In the genomic region with DNA sequence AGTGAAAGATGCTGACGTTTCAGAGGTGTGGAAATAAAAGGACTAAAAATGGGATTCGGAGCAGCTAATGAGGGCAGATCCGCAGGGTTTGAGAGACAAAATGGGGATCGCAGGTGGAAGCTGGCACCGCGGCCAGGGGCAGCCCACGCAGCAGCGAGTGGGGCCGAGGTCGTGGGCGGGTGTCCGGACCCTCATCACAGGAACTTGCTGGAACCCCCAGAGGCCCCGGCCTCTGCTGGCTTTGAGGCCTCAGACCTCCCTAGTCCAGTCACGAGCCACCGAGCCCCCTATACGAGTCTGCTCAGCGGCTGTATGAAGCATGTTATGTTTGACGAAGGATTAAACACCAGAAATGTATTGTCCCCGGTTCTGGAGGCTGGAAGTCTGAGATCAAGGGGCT, we compare ENCODE assay signal across 26 cellular contexts. TPM values are rescaled to one million over a fixed set of nuclear protein-coding genes. Genes with fewer than 3 reads are reported as not detected.
A peak's percentile ranks its signal among the peaks of the same experiment; 100 is the strongest.
DNase-seq lines count a peak whose midpoint lies in the region; ATAC-seq and TF ChIP-seq lines count a peak whose summit lies in the region.
"Had no signal": no experiment of that assay in that cellular context is flagged by ENCODE, and none has a peak within 500 bp of the region (broad histone marks: within the 10 kb centered on the region; RNA-seq: fewer than 3 reads in every experiment).

No MANE protein-coding gene starts in this region.

- no peaks in the 10 kb centered on the region for H3K36me3 ChIP-seq in H7 (replicated peaks; ENCODE audit: control insufficient read depth, insufficient read depth, low read length)
- no peaks in the 10 kb centered on the region for H3K36me3 ChIP-seq in endodermal cell (ENCODE audit: control insufficient read depth, insufficient read depth, low read length)
- no peaks in the 10 kb centered on the region for H3K36me3 ChIP-seq in neuronal stem cell (replicated peaks in 1 of 2; ENCODE audit: control insufficient read depth in 2 of 2, insufficient read depth in 2 of 2, low read length in 2 of 2)

- no peak overlapping the region for H3K27ac ChIP-seq in endodermal cell (ENCODE audit: low read depth, low read length)
- no peak overlapping the region for H3K27ac ChIP-seq in neuronal stem cell (replicated peaks; ENCODE audit: low read length)
- H3K27ac ChIP-seq: KMS-11 had no signal

- H3K4me2 ChIP-seq in neuronal stem cell (ENCODE audit: insufficient read depth, low read length, poor library complexity, severe bottlenecking): no peak overlapping the region
- H3K4me2 ChIP-seq: GM23338, KMS-11 had no signal

- no peak for ATAC-seq in GM19035 (IDR thresholded peaks at IDR 0.05; ENCODE audit: unreplicated experiment)
- ATAC-seq: CD8-positive, alpha-beta T cell; GM12878; GM23338; Panc1 had no signal

- H4K8ac ChIP-seq in neuronal stem cell (ENCODE audit: low read depth, low read length): no peak overlapping the region

- no peak overlapping the region for H3K27ac Mint-ChIP-seq in endodermal cell
- H3K27ac Mint-ChIP-seq: CD8-positive, alpha-beta T cell; GM23338 had no signal

- H3K4me1 ChIP-seq in endodermal cell (ENCODE audit: control insufficient read depth, insufficient read depth, low read length): no peaks in the 10 kb centered on the region
- peaks cover 0 to 16% of the 10 kb centered on the region in 2 donors for H3K4me1 ChIP-seq in neuronal stem cell (ENCODE audit: control insufficient read depth in 2 of 2, insufficient read depth in 1 of 2, low read depth in 1 of 2, low read length in 2 of 2)

- no peak overlapping the region for H2AFZ ChIP-seq in neuronal stem cell (ENCODE audit: low read length)
- H2AFZ ChIP-seq: GM23338 had no signal

- no peak overlapping the region for H3K4me3 Mint-ChIP-seq in endodermal cell
- H3K4me3 Mint-ChIP-seq: CD8-positive, alpha-beta T cell; GM23338 had no signal

- H3K79me1 ChIP-seq in neuronal stem cell (ENCODE audit: low read depth, low read length): no peaks in the 10 kb centered on the region

- no peaks in the 10 kb centered on the region for H3K27me3 Mint-ChIP-seq in endodermal cell (ENCODE audit: insufficient read depth)

- no peaks in the 10 kb centered on the region for H3K36me3 Mint-ChIP-seq in endodermal cell (ENCODE audit: low read depth)
- H3K36me3 Mint-ChIP-seq: CD8-positive, alpha-beta T cell had no signal

- DNase-seq in activated T-cell treated with anti-CD3 and anti-CD28 coated beads, Interleukin-2, amount 50 U/mL, for 1 hour: peak; percentile 6
- DNase-seq in activated T-cell treated with anti-CD3 and anti-CD28 coated beads, Interleukin-2, amount 50 U/mL, for 48 hours: no peak
- DNase-seq in H7 (peak; percentile 38), endodermal cell (peak; percentile 15), posterior vena cava (ENCODE audit: low spot score) (peak; percentile 51), SKM-1 treated with dmso at 0.1 percent for 144 hours (lab: John Stamatoyannopoulos, UW; ENCODE audit: unreplicated experiment) (no peak), neuronal stem cell (ENCODE audit: low spot score) (no peak)
- DNase-seq: AML-193; C1 segment of cervical spinal cord; CD8-positive, alpha-beta T cell; DND-41; HCEC 1CT; NCI-H1092 treated with DMSO at 0.1 percent for 48 hours; NCI-H146; NCI-H2029; NCI-H226; NCI-H524 treated with DMSO at 0.1 percent for 48 hours; NCI-H82 had no signal

- H2BK15ac ChIP-seq in neuronal stem cell (ENCODE audit: low read length): no peak overlapping the region

- no peak overlapping the region for H2BK120ac ChIP-seq in neuronal stem cell (ENCODE audit: low read depth, low read length)

- H3K14ac ChIP-seq in neuronal stem cell (ENCODE audit: low read length): no peak overlapping the region

- H3K9ac ChIP-seq in endodermal cell (ENCODE audit: extremely low read depth, low read length, poor library complexity, severe bottlenecking) (no peak overlapping the region), neuronal stem cell (ENCODE audit: low read depth, low read length, poor library complexity) (no peak overlapping the region)
- H3K9ac ChIP-seq: KMS-11 had no signal

- no peak overlapping the region for H3K4me3 ChIP-seq in H7 (ENCODE audit: insufficient read depth, low read depth, low read length)
- H3K4me3 ChIP-seq in endodermal cell (ENCODE audit: low read length): no peak overlapping the region
- no peak overlapping the region for H3K4me3 ChIP-seq in neuronal stem cell (ENCODE audit: low read length in 2 of 2)
- H3K4me3 ChIP-seq: GM12878, GM23338 had no signal

- no peak overlapping the region for H3K23ac ChIP-seq in neuronal stem cell (ENCODE audit: low read depth, low read length, poor library complexity)

- H3K9me3 ChIP-seq in endodermal cell (ENCODE audit: control insufficient read depth, low read length) (no peaks in the 10 kb centered on the region), neuronal stem cell (replicated peaks in 1 of 2; ENCODE audit: control insufficient read depth in 2 of 2, insufficient read depth in 1 of 2, low read depth in 1 of 2, low read length in 2 of 2) (no peaks in the 10 kb centered on the region)

- no peaks in the 10 kb centered on the region for H3K4me1 Mint-ChIP-seq in endodermal cell

- H3K27me3 ChIP-seq in H7 (ENCODE audit: control insufficient read depth, insufficient read depth, low read length): no peaks in the 10 kb centered on the region
- no peaks in the 10 kb centered on the region for H3K27me3 ChIP-seq in endodermal cell (ENCODE audit: control insufficient read depth, insufficient read depth, low read length, poor library complexity, severe bottlenecking)
- H3K27me3 ChIP-seq in neuronal stem cell (ENCODE audit: control insufficient read depth in 3 of 3, insufficient read depth in 3 of 3, low read depth in 1 of 3, low read length in 3 of 3): no peaks in the 10 kb centered on the region

- no peaks in the 10 kb centered on the region for H3K9me3 Mint-ChIP-seq in endodermal cell
- H3K9me3 Mint-ChIP-seq: CD8-positive, alpha-beta T cell had no signal

- H4K91ac ChIP-seq in neuronal stem cell (ENCODE audit: low read depth, low read length, poor library complexity): no peak overlapping the region

- no peak overlapping the region for H2BK5ac ChIP-seq in neuronal stem cell (ENCODE audit: low read length)

- H3K18ac ChIP-seq in neuronal stem cell (ENCODE audit: low read length): no peak overlapping the region

- WGBS in endodermal cell (ENCODE audit: insufficient coverage in 1 of 2, insufficient read length in 1 of 2), 2 experiments: 92 to 93% methylated on average over 11 to 19 of the region's 19 CpGs
- WGBS in neuronal stem cell (ENCODE audit: extremely low coverage in 2 of 2, insufficient read length in 2 of 2, insufficient replicate concordance in 1 of 2), 2 donors: no CpG with 5 or more reads among the region's 19 CpGs

- no peak overlapping the region for H3K4ac ChIP-seq in neuronal stem cell (ENCODE audit: low read length)

- H2AK5ac ChIP-seq in neuronal stem cell (ENCODE audit: low read depth, low read length): no peak overlapping the region

- intact Hi-C loops in posterior vena cava (cut with DNase I): loop anchor here in 1 of 2 donors (5.0 kb wide), 1 partner anchor 834 kb away; no protein-coding TSS in a partner anchor

- TF ChIP-seq CTCF in endodermal cell (conservative IDR thresholded peaks at IDR 0.05): no peak

- no peak overlapping the region for H2BK12ac ChIP-seq in neuronal stem cell (ENCODE audit: low read length)

RNA-seq across cellular contexts. Expression of a gene that starts 45.8 kb away (rescaled TPM):
- total RNA-seq in H7 (2014; rRNA removed; shearing (Covaris generic)): not detected in 2 replicates
- total RNA-seq in endodermal cell (not detected), posterior vena cava (10 to 100 TPM in 1 of 2 donors, 1 to 10 TPM in 1; 7.1 to 16.5 TPM)
- not detected for polyA plus RNA-seq in endodermal cell (2013, experiment 1 of 2)
- polyA plus RNA-seq in endodermal cell (2013, experiment 2 of 2): not detected
- not detected for polyA plus RNA-seq in neuronal stem cell (2013, experiment 1 of 2)
- not detected for polyA plus RNA-seq in neuronal stem cell (2013, experiment 2 of 2)
- total RNA-seq: A172, GM23338, HT1080 had no signal
- polyA plus RNA-seq: AG04450, GM12878, GM23338 had no signal

Comparison
In these comparisons a context has a peak if more than half of its experiments do, and no peak if none do; other contexts are left out.
1. DNase-seq: peak in activated T-cell treated with anti-CD3 and anti-CD28 coated beads, Interleukin-2, amount 50 U/mL, for 1 hour (single experiment), H7 (single experiment), endodermal cell (single experiment) and posterior vena cava (single experiment); none in activated T-cell treated with anti-CD3 and anti-CD28 coated beads, Interleukin-2, amount 50 U/mL, for 48 hours (0 of 2), SKM-1 treated with dmso at 0.1 percent for 144 hours (single experiment) and neuronal stem cell (single experiment).